9 cellular contexts compared by ENCODE assay signal in the genomic region with DNA sequence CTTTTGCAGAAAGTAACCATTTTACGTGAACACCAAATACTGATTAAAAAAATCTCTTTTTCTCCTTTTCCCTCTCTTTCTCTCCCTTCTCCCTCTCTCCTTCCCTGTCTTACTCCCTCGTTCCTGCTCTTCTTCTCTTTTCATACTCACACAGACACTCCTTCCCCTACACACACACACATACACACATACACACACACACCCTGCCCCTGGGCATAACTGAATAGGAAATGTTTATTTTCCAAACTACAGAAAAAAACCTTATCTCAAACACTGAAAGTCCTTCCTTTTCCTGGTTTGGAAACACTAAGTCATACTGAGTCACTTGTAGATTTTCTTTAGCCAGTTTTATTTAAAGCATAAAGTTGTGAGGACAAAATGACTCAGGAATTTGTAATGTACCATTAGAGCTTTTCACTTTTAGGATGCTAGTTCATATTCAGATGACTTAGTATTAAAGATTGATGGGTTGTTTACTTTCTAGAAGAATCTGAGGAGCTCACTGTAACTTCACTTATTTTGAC.
DNase-seq lines count a peak whose midpoint lies in the region; ATAC-seq and TF ChIP-seq lines count a peak whose summit lies in the region.
"Had no signal": no experiment of that assay in that cellular context is flagged by ENCODE, and none has a peak within 500 bp of the region (broad histone marks: within the 10 kb centered on the region; RNA-seq: fewer than 3 reads in every experiment).

No MANE protein-coding gene starts in this region.

- no TSS peak for BruUV-seq in HCT116 (replicated peaks; lab: Mats Ljungman, UMichigan)

- H3K4me1 ChIP-seq in HCT116 (ENCODE audit: control insufficient read depth in 1 of 2, insufficient read depth in 2 of 2, low read length in 2 of 2), result peaks cover 50 to 53% of the 10 kb centered on the region in 2 experiments

- no peak for TF ChIP-seq CTCF in HCT116 (IDR thresholded peaks at IDR 0.05 in 2 of 3, conservative IDR thresholded peaks at IDR 0.05 in 1 of 3; ENCODE audit: borderline replicate concordance in 1 of 3, insufficient read depth in 1 of 3, low read depth in 2 of 3, low read length in 2 of 3)
- TF ChIP-seq CTCF in activated B cell treated with CpG ODN at 0.5 μM for 24 hours (IDR thresholded peaks at IDR 0.05), result no peak

- H3K79me2 ChIP-seq in HCT116 (ENCODE audit: insufficient read depth, low read length), result peaks cover 99% of the 10 kb centered on the region

- peaks cover 52% of the 10 kb centered on the region for H3K36me3 Mint-ChIP-seq in activated B cell treated with CpG ODN at 0.5 μM for 24 hours (ENCODE audit: low read depth)

- peak; percentile 22; the same call in 1 of the 2 replicates for TF ChIP-seq RAD21 in HCT116 (IDR thresholded peaks at IDR 0.05; ENCODE audit: low read depth)

- H3K9me3 Mint-ChIP-seq in activated B cell treated with CpG ODN at 0.5 μM for 24 hours, result no peaks in the 10 kb centered on the region

- H3K4me3 ChIP-seq in HCT116 (replicated peaks in 1 of 2; ENCODE audit: low read depth in 1 of 2, low read length in 2 of 2) (no peak overlapping the region), skin epidermis (no peak overlapping the region)

- DNase-seq in HCT116 (ENCODE audit: low read depth, low spot score) (peak; percentile 65), activated B cell treated with CpG ODN at 0.5 μM for 24 hours (no peak), foreskin melanocyte (peak; percentile 59), DMS53 (lab: John Stamatoyannopoulos, UW) (no peak)
- DNase-seq: central memory CD4-positive, alpha-beta T cell had no signal

- ATAC-seq in HCT116 (no peak), activated B cell treated with CpG ODN at 0.5 μM for 24 hours (ENCODE audit: low read depth) (no peak), HG02759 (IDR thresholded peaks at IDR 0.05; ENCODE audit: unreplicated experiment) (no peak), HG03565 (IDR thresholded peaks at IDR 0.05; ENCODE audit: unreplicated experiment) (no peak), HG02884 (IDR thresholded peaks at IDR 0.05; ENCODE audit: unreplicated experiment) (no peak)

- H3K9ac ChIP-seq in HCT116 (ENCODE audit: low read length), result peak overlapping the region; percentile 37

- POLR2A ChIA-PET in HCT116 (lab: Charles Lee), result interaction anchor here (1.2 kb wide), 1 partner anchor 62 kb away, joined by 5 read pairs; a partner anchor contains a TSS
- POLR2A ChIA-PET in activated B cell treated with CpG ODN at 0.5 μM for 24 hours (lab: Charles Lee), result interaction anchor here (0.6 to 0.7 kb wide), 2 partner anchors 9 to 13 kb away, joined by 3 read pairs; no protein-coding TSS in a partner anchor

- no peak overlapping the region for H3K27ac Mint-ChIP-seq in activated B cell treated with CpG ODN at 0.5 μM for 24 hours

- H3K9me3 ChIP-seq in HCT116 (ENCODE audit: control insufficient read depth in 1 of 2, insufficient read depth in 1 of 2, low read depth in 1 of 2, low read length in 2 of 2), result no peaks in the 10 kb centered on the region

- H3K9me2 ChIP-seq in HCT116 (ENCODE audit: insufficient read depth), result no peaks in the 10 kb centered on the region

- RAD21 ChIA-PET in HCT116 (lab: Charles Lee; ENCODE audit: low non-redundant PET in 1 of 2, low total read pairs in 2 of 2, uncharacterized antibody in 2 of 2, unreplicated experiment in 2 of 2), result no interaction called here

- H4K20me1 ChIP-seq in HCT116 (ENCODE audit: insufficient read depth), result 0 out of 2 replicates have a peak, but pooled peaks cover 6% of the 10 kb centered on the region

- H3K4me1 Mint-ChIP-seq in activated B cell treated with CpG ODN at 0.5 μM for 24 hours, result peaks cover 75% of the 10 kb centered on the region

- H3K27ac ChIP-seq in HCT116 (ENCODE audit: low read depth, low read length) (peak overlapping the region; percentile 60), skin epidermis (peak overlapping the region in 13 of 21 experiments; percentile 1 to 75 (median 38))

- H3K4me3 Mint-ChIP-seq in activated B cell treated with CpG ODN at 0.5 μM for 24 hours, result peak overlapping the region; percentile 1

- CTCF ChIA-PET in HCT116 (lab: Charles Lee), result interaction anchor here (1.5 kb wide), 1 partner anchor 305 kb away, joined by 3 read pairs; no protein-coding TSS in a partner anchor
- CTCF ChIA-PET in activated B cell treated with CpG ODN at 0.5 μM for 24 hours (lab: Charles Lee), result no interaction called here

- no peak overlapping the region for H2AFZ ChIP-seq in HCT116 (ENCODE audit: low read depth, low read length, poor library complexity, severe bottlenecking)

- no peaks in the 10 kb centered on the region for H3K27me3 Mint-ChIP-seq in activated B cell treated with CpG ODN at 0.5 μM for 24 hours

- no peak for TF ChIP-seq POLR2A in HCT116 (IDR thresholded peaks at IDR 0.05; ENCODE audit: borderline replicate concordance, extremely low read depth, insufficient read depth, insufficient read length)

- H3K36me3 ChIP-seq in HCT116 (ENCODE audit: control insufficient read depth in 1 of 2, insufficient read depth in 2 of 2, low read length in 2 of 2), result 0 out of 4 replicates have a peak, but pooled peaks cover 0 to 3% of the 10 kb centered on the region in 2 experiments

- intact Hi-C loops in HCT116 (cut with micrococcal nuclease) (no loop called here), activated B cell treated with CpG ODN at 0.5 μM for 24 hours (cut with micrococcal nuclease) (no loop called here)

- H3K27me3 ChIP-seq in HCT116 (ENCODE audit: insufficient read depth, low read length), result no peaks in the 10 kb centered on the region

- H3K4me2 ChIP-seq in HCT116 (ENCODE audit: low read length), result peak overlapping the region; percentile 60

TF ChIP-seq in HCT116, 20 proteins besides CTCF, POLR2A, EP300 and RAD21:
- peak; percentile 49; the same call in 1 of the 2 replicates for TF ChIP-seq EGR1 (IDR thresholded peaks at IDR 0.05; ENCODE audit: low read depth)
- TF ChIP-seq SRF (IDR thresholded peaks at IDR 0.05; ENCODE audit: low read depth), result peak; percentile 65
- peak; percentile 79; the same call in 1 of the 2 replicates for TF ChIP-seq CBX3 (IDR thresholded peaks at IDR 0.05; ENCODE audit: low read depth)
- TF ChIP-seq SIN3A (IDR thresholded peaks at IDR 0.05; ENCODE audit: low read depth), result peak; percentile 29; the same call in 1 of the 2 replicates
- TF ChIP-seq FOSL1 (IDR thresholded peaks at IDR 0.05; ENCODE audit: low read depth), result peak; percentile 97
- peak; percentile 91 for TF ChIP-seq JUND (IDR thresholded peaks at IDR 0.05)
- TF ChIP-seq, protein P1, sequence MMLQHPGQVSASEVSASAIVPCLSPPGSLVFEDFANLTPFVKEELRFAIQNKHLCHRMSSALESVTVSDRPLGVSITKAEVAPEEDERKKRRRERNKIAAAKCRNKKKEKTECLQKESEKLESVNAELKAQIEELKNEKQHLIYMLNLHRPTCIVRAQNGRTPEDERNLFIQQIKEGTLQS (IDR thresholded peaks at IDR 0.05), result no peak
- TF ChIP-seq, protein P2, sequence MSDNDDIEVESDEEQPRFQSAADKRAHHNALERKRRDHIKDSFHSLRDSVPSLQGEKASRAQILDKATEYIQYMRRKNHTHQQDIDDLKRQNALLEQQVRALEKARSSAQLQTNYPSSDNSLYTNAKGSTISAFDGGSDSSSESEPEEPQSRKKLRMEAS (IDR thresholded peaks at IDR 0.05), result peak; percentile 49; the same call in 1 of the 2 replicates
- no peak for TF ChIP-seq ZNF274 (IDR thresholded peaks at IDR 0.05; ENCODE audit: low read depth, low read length)
- 0 out of 2 replicates have a peak, but pooled peaks have one; percentile 28 for TF ChIP-seq ELF1 (IDR thresholded peaks at IDR 0.05; ENCODE audit: borderline replicate concordance, low read depth)
- no peak for TF ChIP-seq POLR2AphosphoS5 (IDR thresholded peaks at IDR 0.05; ENCODE audit: low read depth, low read length)
- TF ChIP-seq SP1 (IDR thresholded peaks at IDR 0.05; ENCODE audit: low read depth), result peak; percentile 93
- peak; percentile 84 for TF ChIP-seq CEBPB (IDR thresholded peaks at IDR 0.05; ENCODE audit: low read depth)
- TF ChIP-seq ZFX (IDR thresholded peaks at IDR 0.05), result no peak

Comparison
In these comparisons a context has a peak if more than half of its experiments do, and no peak if none do; other contexts are left out.
1. DNase-seq: peak in HCT116 (single experiment) and foreskin melanocyte (single experiment); none in activated B cell treated with CpG ODN at 0.5 μM for 24 hours (single experiment) and DMS53 (single experiment).